ENCODE assay signal across 1 cellular context in genomic region chr7:4709187-4709586, GRCh38.
TF ChIP-seq lines count a peak whose summit lies in the region.

No MANE protein-coding gene starts in this region.

TF ChIP-seq in GM23338, 12 proteins besides CTCF, POLR2A, EP300 and RAD21 (continued from another document):
- TF ChIP-seq ZNF462 (CRISPR knock-in tag; IDR thresholded peaks at IDR 0.05) = no peak
- no peak for TF ChIP-seq ETS1 (IDR thresholded peaks at IDR 0.05)
- no peak for TF ChIP-seq EZH2 (IDR thresholded peaks at IDR 0.05; ENCODE audit: low read depth, unreplicated experiment)
- no peak for TF ChIP-seq JUNB (IDR thresholded peaks at IDR 0.05; ENCODE audit: unreplicated experiment)
- no peak for TF ChIP-seq STAT1 (IDR thresholded peaks at IDR 0.05; ENCODE audit: unreplicated experiment)
- no peak for TF ChIP-seq REST (IDR thresholded peaks at IDR 0.05; ENCODE audit: unreplicated experiment)
- no peak for TF ChIP-seq CREB1 (CRISPR knock-in tag; IDR thresholded peaks at IDR 0.05; ENCODE audit: low read depth)
- no peak for TF ChIP-seq ZNF114 (CRISPR knock-in tag; IDR thresholded peaks at IDR 0.05)
- TF ChIP-seq NANOG (IDR thresholded peaks at IDR 0.05; ENCODE audit: borderline replicate concordance) = no peak
- TF ChIP-seq EZH2phosphoT487 (IDR thresholded peaks at IDR 0.05; ENCODE audit: unreplicated experiment) = no peak
